ENCODE assay signal across 2 cellular contexts in genomic region chr17:56913000-56913866, GRCh38.
TF ChIP-seq lines count a peak whose summit lies in the region.

No MANE protein-coding gene starts in this region.

TF ChIP-seq in A549, 52 proteins besides CTCF, POLR2A, EP300 and RAD21 (continued from another document):
- TF ChIP-seq ELK1 (IDR thresholded peaks at IDR 0.05; ENCODE audit: low read depth, low read length): no peak
- TF ChIP-seq TP53 (CRISPR knock-in tag; IDR thresholded peaks at IDR 0.05): no peak
- no peak for TF ChIP-seq MAX (IDR thresholded peaks at IDR 0.05)
- TF ChIP-seq ZFP36 (IDR thresholded peaks at IDR 0.05; ENCODE audit: borderline replicate concordance, partially characterized antibody): no peak
- TF ChIP-seq SMC3 (IDR thresholded peaks at IDR 0.05): no peak

TF ChIP-seq in liver, 16 proteins besides CTCF, POLR2A, EP300 and RAD21 (continued from another document):
- TF ChIP-seq ZBTB33 (IDR thresholded peaks at IDR 0.05) (no peak), ATF3 (IDR thresholded peaks at IDR 0.05) (no peak), JUND (IDR thresholded peaks at IDR 0.05) (no peak)
